8 cellular contexts compared by ENCODE assay signal in genomic region chr9:34047864-34048729, GRCh38. TPM values are rescaled to one million over a fixed set of nuclear protein-coding genes. Genes with fewer than 3 reads are reported as not detected.
DNase-seq lines count a peak whose midpoint lies in the region; ATAC-seq, FAIRE-seq and TF ChIP-seq lines count a peak whose summit lies in the region.

No MANE protein-coding gene starts in this region.

- TF ChIP-seq CTCF in brain (conservative IDR thresholded peaks at IDR 0.05) = no peak

- no peak for FAIRE-seq in H54 (lab: Jason Lieb, UNC)

- H3K27me3 ChIP-seq in layer of hippocampus (ENCODE audit: control insufficient read depth, insufficient read depth, low read length) = no peaks in the 10 kb centered on the region

- peak; percentile 39 for ATAC-seq in GM21723 (IDR thresholded peaks at IDR 0.05; ENCODE audit: unreplicated experiment)

- TF ChIP-seq POLR2A in H54 (IDR thresholded peaks at IDR 0.05; ENCODE audit: low read depth, low read length) = no peak

- DNase-seq in EH (ENCODE audit: low read depth) (peak; percentile 26), LHCN-M2 (ENCODE audit: low read depth) (peak; percentile 9), T-helper 9 cell (peak; percentile 27), H54 (ENCODE audit: insufficient read length, low spot score) (no peak)
- peak; percentile 39 for DNase-seq in stimulated activated CD4-positive, alpha-beta T cell treated with anti-CD3 and anti-CD28 coated beads, Interleukin-2, amount 100 ng/mL, for 4 hours (ENCODE audit: low read depth)

- peaks cover 34% of the 10 kb centered on the region for H3K4me1 Mint-ChIP-seq in brain

- peaks cover 22% of the 10 kb centered on the region for H3K36me3 Mint-ChIP-seq in brain

- peaks cover 10% of the 10 kb centered on the region for H3K27me3 Mint-ChIP-seq in brain

- H3K4me3 Mint-ChIP-seq in brain = peak overlapping the region; percentile 97 to 99 (median 97)

- peaks cover 0 to 2% (median 0%) of the 10 kb centered on the region in 5 experiments for H3K9me3 Mint-ChIP-seq in brain

- H3K27ac Mint-ChIP-seq in brain = peak overlapping the region; percentile 100

- H3K27ac ChIP-seq in layer of hippocampus (ENCODE audit: low read depth, low read length) = peak overlapping the region; percentile 95

RNA-seq across cellular contexts. Expression of gene UBAP2, which starts 0.6 kb away (rescaled TPM):
- total RNA-seq in LHCN-M2 (2014; rRNA removed) = 16.2 and 18.5 TPM in 2 replicates
- 19.2 TPM for polyA plus RNA-seq in LHCN-M2 (2012)
- polyA plus RNA-seq in brain (ENCODE audit: insufficient read depth, low read depth, low replicate concordance) = 31.4 TPM
